14 cellular contexts compared by ENCODE assay signal in the genomic region with DNA sequence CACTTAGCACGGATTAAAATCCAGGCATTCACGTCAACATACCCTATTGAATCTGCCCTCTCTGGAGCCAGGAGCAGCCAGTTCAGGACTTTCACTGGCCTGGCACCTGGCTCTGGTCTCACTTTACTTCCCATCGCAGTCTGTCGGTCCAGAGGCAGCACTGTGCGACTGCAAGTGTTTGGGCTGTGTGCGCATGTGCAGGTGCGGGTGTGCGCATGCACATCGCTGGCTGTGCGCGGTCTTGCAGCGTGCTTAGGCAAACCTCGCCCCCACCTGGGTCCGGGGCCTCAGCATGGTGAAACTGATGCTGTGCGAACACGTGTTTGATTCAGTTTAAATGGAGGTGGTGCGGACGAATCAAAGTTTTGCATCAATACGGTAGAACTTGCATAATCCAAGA. TPM values are rescaled to one million over a fixed set of nuclear protein-coding genes. Genes with fewer than 3 reads are reported as not detected.
DNase-seq lines count a peak whose midpoint lies in the region; ATAC-seq, FAIRE-seq and TF ChIP-seq lines count a peak whose summit lies in the region.
"Had no signal": no experiment of that assay in that cellular context is flagged by ENCODE, and none has a peak within 500 bp of the region (broad histone marks: within the 10 kb centered on the region; RNA-seq: fewer than 3 reads in every experiment).

No MANE protein-coding gene starts in this region.

- no peak overlapping the region for H2BK120ac ChIP-seq in neuronal stem cell (ENCODE audit: low read depth, low read length)
- H2BK120ac ChIP-seq in H9 (ENCODE audit: low read depth, low read length, poor library complexity, severe bottlenecking): no peak overlapping the region

- H3K27ac Mint-ChIP-seq in activated CD8-positive, alpha-beta T cell treated with anti-CD3 and anti-CD28 coated beads, Interleukin-2, amount 10 ng/mL, durations not matched to agents 7 days and 5 days: no peak overlapping the region
- H3K27ac Mint-ChIP-seq in H9: no peak overlapping the region
- H3K27ac Mint-ChIP-seq: CD8-positive, alpha-beta T cell; IgD-negative memory B cell had no signal

- no peak overlapping the region for H2BK12ac ChIP-seq in neuronal stem cell (ENCODE audit: low read length)
- H2BK12ac ChIP-seq in H9 (ENCODE audit: insufficient read length, low read depth, low read length): no peak overlapping the region

- no peaks in the 10 kb centered on the region for H3K9me3 Mint-ChIP-seq in activated CD8-positive, alpha-beta T cell treated with anti-CD3 and anti-CD28 coated beads, Interleukin-2, amount 10 ng/mL, durations not matched to agents 7 days and 5 days (ENCODE audit: insufficient read depth)
- no peaks in the 10 kb centered on the region for H3K9me3 Mint-ChIP-seq in H9
- H3K9me3 Mint-ChIP-seq: CD8-positive, alpha-beta T cell; IgD-negative memory B cell had no signal

- H3T11ph ChIP-seq in H9 (ENCODE audit: low read length): no peak overlapping the region

- no peak overlapping the region for H4K91ac ChIP-seq in neuronal stem cell (ENCODE audit: low read depth, low read length, poor library complexity)
- no peak overlapping the region for H4K91ac ChIP-seq in H9 (ENCODE audit: insufficient read length, low read depth, low read length)

- TF ChIP-seq POLR2A in endothelial cell of umbilical vein (IDR thresholded peaks at IDR 0.05; ENCODE audit: low read depth, low read length): no peak

- H3K23ac ChIP-seq in neuronal stem cell (ENCODE audit: low read depth, low read length, poor library complexity) (peak overlapping the region; percentile 45), H9 (ENCODE audit: insufficient read length, low read depth, low read length) (no peak overlapping the region)

- no peak for TF ChIP-seq CTCF in endothelial cell of umbilical vein (IDR thresholded peaks at IDR 0.05; ENCODE audit: extremely low read depth in 1 of 2, insufficient read depth in 1 of 2, low read depth in 1 of 2, low read length in 2 of 2)
- TF ChIP-seq CTCF in H9 (conservative IDR thresholded peaks at IDR 0.05): no peak

- no peak overlapping the region for H4K5ac ChIP-seq in H9 (ENCODE audit: insufficient read length, low read depth, low read length)

- H3K79me1 ChIP-seq in neuronal stem cell (ENCODE audit: low read depth, low read length) (no peaks in the 10 kb centered on the region), H9 (ENCODE audit: insufficient read depth, low read depth, low read length, poor library complexity, severe bottlenecking) (no peaks in the 10 kb centered on the region)

- H3K9ac ChIP-seq in endothelial cell of umbilical vein (replicated peaks; ENCODE audit: extremely low read depth, insufficient read depth, low read length): no peak overlapping the region
- H3K9ac ChIP-seq in neuronal stem cell (ENCODE audit: low read depth, low read length, poor library complexity): no peak overlapping the region
- H3K9ac ChIP-seq in H9 (ENCODE audit: extremely low read depth, insufficient read length, low read length): no peak overlapping the region

- no peak overlapping the region for H2BK20ac ChIP-seq in H9 (ENCODE audit: low read depth, low read length, poor library complexity, severe bottlenecking)

- H3K23me2 ChIP-seq in H9 (ENCODE audit: insufficient read length, low read depth, low read length, poor library complexity, severe bottlenecking): no peaks in the 10 kb centered on the region

- H2AK5ac ChIP-seq in neuronal stem cell (ENCODE audit: low read depth, low read length) (no peak overlapping the region), H9 (ENCODE audit: insufficient read length, low read length) (no peak overlapping the region)

- dilution Hi-C loops in endothelial cell of umbilical vein (cut with MboI; ENCODE audit: extremely low pct_ligation_motif_present, low sequenced_read_pairs): no loop called here

- H3K14ac ChIP-seq in neuronal stem cell (ENCODE audit: low read length) (peak overlapping the region; percentile 40), H9 (ENCODE audit: insufficient read depth, low read length) (no peak overlapping the region)

- no peaks in the 10 kb centered on the region for H3K9me3 ChIP-seq in SJSA1 (replicated peaks)
- H3K9me3 ChIP-seq in endothelial cell of umbilical vein (replicated peaks; ENCODE audit: control insufficient read depth, insufficient read depth, low read length): no peaks in the 10 kb centered on the region
- H3K9me3 ChIP-seq in neuronal stem cell (replicated peaks in 1 of 2; ENCODE audit: control insufficient read depth in 2 of 2, insufficient read depth in 1 of 2, low read depth in 1 of 2, low read length in 2 of 2): no peaks in the 10 kb centered on the region
- H3K9me3 ChIP-seq in H9 (ENCODE audit: control insufficient read depth, low read depth, low read length): no peaks in the 10 kb centered on the region
- H3K9me3 ChIP-seq: A549, BE2C had no signal

- H3K4me3 ChIP-seq in SJSA1 (no peak overlapping the region), endothelial cell of umbilical vein (replicated peaks in 1 of 3; ENCODE audit: insufficient read depth in 1 of 3, low read depth in 1 of 3, low read length in 3 of 3) (no peak overlapping the region), neuronal stem cell (ENCODE audit: low read length in 2 of 2) (no peak overlapping the region)
- H3K4me3 ChIP-seq: A549 had no signal

- H3K27me3 ChIP-seq in SJSA1 (replicated peaks): no peaks in the 10 kb centered on the region
- H3K27me3 ChIP-seq in endothelial cell of umbilical vein (ENCODE audit: control insufficient read depth in 2 of 2, insufficient read depth in 2 of 2, low read length in 2 of 2): no peaks in the 10 kb centered on the region
- H3K27me3 ChIP-seq in neuronal stem cell (ENCODE audit: control insufficient read depth in 3 of 3, insufficient read depth in 3 of 3, low read depth in 1 of 3, low read length in 3 of 3): peaks cover 0 to 19% (median 0%) of the 10 kb centered on the region in 3 experiments
- no peaks in the 10 kb centered on the region for H3K27me3 ChIP-seq in H9 (ENCODE audit: insufficient read depth, low read length)
- H3K27me3 ChIP-seq: BE2C had no signal

- no peaks in the 10 kb centered on the region for H3K9me1 ChIP-seq in endothelial cell of umbilical vein (replicated peaks; ENCODE audit: control insufficient read depth, extremely low read depth, insufficient read depth, low read length)

- no peaks in the 10 kb centered on the region for H3K4me1 Mint-ChIP-seq in activated CD8-positive, alpha-beta T cell treated with anti-CD3 and anti-CD28 coated beads, Interleukin-2, amount 10 ng/mL, durations not matched to agents 7 days and 5 days (ENCODE audit: low read depth)
- H3K4me1 Mint-ChIP-seq in H9: no peaks in the 10 kb centered on the region
- H3K4me1 Mint-ChIP-seq: IgD-negative memory B cell had no signal

- CTCF ChIA-PET in endothelial cell of umbilical vein (lab: Charles Lee): interaction anchor here (2.8 to 4.1 kb wide), 2 partner anchors 19 kb away, joined by 17 to 23 read pairs; no protein-coding TSS in a partner anchor
- CTCF ChIA-PET in activated CD8-positive, alpha-beta T cell treated with anti-CD3 and anti-CD28 coated beads, Interleukin-2, amount 10 ng/mL, durations not matched to agents 7 days and 5 days (lab: Charles Lee): no interaction called here

- FAIRE-seq in endothelial cell of umbilical vein (lab: Jason Lieb, UNC): no peak
- FAIRE-seq: A549 had no signal

- H3K79me2 ChIP-seq in endothelial cell of umbilical vein (ENCODE audit: control insufficient read depth, insufficient read depth, low read length) (no peaks in the 10 kb centered on the region), H9 (ENCODE audit: insufficient read depth, low read length) (no peaks in the 10 kb centered on the region)

- no peak overlapping the region for H3K56ac ChIP-seq in H9 (ENCODE audit: insufficient read length, low read depth, low read length)

- H3K4ac ChIP-seq in neuronal stem cell (ENCODE audit: low read length) (no peak overlapping the region), H9 (ENCODE audit: low read depth, low read length) (no peak overlapping the region)

- peaks cover 13% of the 10 kb centered on the region for H3K27me3 Mint-ChIP-seq in activated CD8-positive, alpha-beta T cell treated with anti-CD3 and anti-CD28 coated beads, Interleukin-2, amount 10 ng/mL, durations not matched to agents 7 days and 5 days (ENCODE audit: low read depth)
- peaks cover 9% of the 10 kb centered on the region for H3K27me3 Mint-ChIP-seq in H9 (ENCODE audit: low read depth)
- H3K27me3 Mint-ChIP-seq: IgD-negative memory B cell had no signal

- DNase-seq in SJSA1 (ENCODE audit: low read depth in 1 of 2, low spot score in 2 of 2) (no peak), endothelial cell of umbilical vein (ENCODE audit: low read depth, low spot score) (no peak), neuronal stem cell (ENCODE audit: low spot score) (no peak), KBM-7 (no peak), H9 (no peak)
- no peak for DNase-seq in activated CD8-positive, alpha-beta T cell treated with anti-CD3 and anti-CD28 coated beads, Interleukin-2, amount 10 ng/mL, durations not matched to agents 7 days and 5 days
- DNase-seq: BE2C; CD8-positive, alpha-beta T cell; COR-L47; DND-41; GDM1 had no signal

- no TSS peak for BruUV-seq in endothelial cell of umbilical vein (replicated peaks; lab: Mats Ljungman, UMichigan)

- H3K27ac ChIP-seq in SJSA1 (peak overlapping the region; percentile 65), endothelial cell of umbilical vein (ENCODE audit: insufficient read depth, low read depth, low read length) (no peak overlapping the region), neuronal stem cell (replicated peaks; ENCODE audit: low read length) (no peak overlapping the region), H9 (ENCODE audit: insufficient read length, low read depth, low read length) (no peak overlapping the region)
- H3K27ac ChIP-seq: A549, C4-2B had no signal

- H3K18ac ChIP-seq in neuronal stem cell (ENCODE audit: low read length) (no peak overlapping the region), H9 (ENCODE audit: insufficient read length, low read depth, low read length) (no peak overlapping the region)

- H3K4me1 ChIP-seq in SJSA1 (replicated peaks) (peaks cover 35% of the 10 kb centered on the region), endothelial cell of umbilical vein (ENCODE audit: control insufficient read depth, extremely low read depth, insufficient read depth, low read length) (peaks cover 10% of the 10 kb centered on the region), neuronal stem cell (ENCODE audit: control insufficient read depth in 2 of 2, insufficient read depth in 1 of 2, low read depth in 1 of 2, low read length in 2 of 2) (no peaks in the 10 kb centered on the region), H9 (ENCODE audit: insufficient read depth, low read length) (no peaks in the 10 kb centered on the region)
- H3K4me1 ChIP-seq: A549, BE2C had no signal

- H3K4me3 Mint-ChIP-seq in activated CD8-positive, alpha-beta T cell treated with anti-CD3 and anti-CD28 coated beads, Interleukin-2, amount 10 ng/mL, durations not matched to agents 7 days and 5 days: no peak overlapping the region
- no peak overlapping the region for H3K4me3 Mint-ChIP-seq in H9
- H3K4me3 Mint-ChIP-seq: CD8-positive, alpha-beta T cell; IgD-negative memory B cell had no signal

- in situ Hi-C loops in KBM-7 (cut with MboI; ENCODE audit: low pct_unique_long_range_greater_than_20kb, low sequenced_read_pairs): no loop called here

- peak overlapping the region; percentile 34 for H2AFZ ChIP-seq in endothelial cell of umbilical vein (ENCODE audit: low read depth, low read length)
- H2AFZ ChIP-seq in neuronal stem cell (ENCODE audit: low read length): no peak overlapping the region
- H2AFZ ChIP-seq in H9 (ENCODE audit: low read length): no peak overlapping the region

- intact Hi-C loops in endothelial cell of umbilical vein (cut with micrococcal nuclease): no loop called here

- H2BK5ac ChIP-seq in neuronal stem cell (ENCODE audit: low read length): no peak overlapping the region
- no peak overlapping the region for H2BK5ac ChIP-seq in H9 (ENCODE audit: insufficient read length, low read length)

- H3K36me3 ChIP-seq in SJSA1 (no peaks in the 10 kb centered on the region), endothelial cell of umbilical vein (ENCODE audit: control insufficient read depth in 2 of 2, extremely low read depth in 1 of 2, insufficient read depth in 2 of 2, low read length in 2 of 2) (no peaks in the 10 kb centered on the region), neuronal stem cell (replicated peaks in 1 of 2; ENCODE audit: control insufficient read depth in 2 of 2, insufficient read depth in 2 of 2, low read length in 2 of 2) (no peaks in the 10 kb centered on the region)
- H3K36me3 ChIP-seq: BE2C had no signal

- H4K8ac ChIP-seq in neuronal stem cell (ENCODE audit: low read depth, low read length): no peak overlapping the region
- no peak overlapping the region for H4K8ac ChIP-seq in H9 (replicated peaks; ENCODE audit: insufficient read length, low read depth, low read length)

- ATAC-seq in activated CD8-positive, alpha-beta T cell treated with anti-CD3 and anti-CD28 coated beads, Interleukin-2, amount 10 ng/mL, durations not matched to agents 7 days and 5 days: no peak
- ATAC-seq: CD8-positive, alpha-beta T cell had no signal

- no peaks in the 10 kb centered on the region for H4K20me1 ChIP-seq in endothelial cell of umbilical vein (replicated peaks; ENCODE audit: control insufficient read depth, extremely low read depth, insufficient read depth, low read length)
- H4K20me1 ChIP-seq in H9 (ENCODE audit: control insufficient read depth, insufficient read depth, insufficient read length): no peaks in the 10 kb centered on the region

- no peaks in the 10 kb centered on the region for H3K36me3 Mint-ChIP-seq in activated CD8-positive, alpha-beta T cell treated with anti-CD3 and anti-CD28 coated beads, Interleukin-2, amount 10 ng/mL, durations not matched to agents 7 days and 5 days (ENCODE audit: low read depth)
- no peaks in the 10 kb centered on the region for H3K36me3 Mint-ChIP-seq in H9 (ENCODE audit: insufficient read depth in 1 of 3, low read depth in 3 of 3)
- H3K36me3 Mint-ChIP-seq: CD8-positive, alpha-beta T cell; IgD-negative memory B cell had no signal

- no CpG with 5 or more reads among the region's 19 CpGs for WGBS in neuronal stem cell (ENCODE audit: extremely low coverage in 2 of 2, insufficient read length in 2 of 2, insufficient replicate concordance in 1 of 2), 2 donors
- WGBS in H9 (ENCODE audit: extremely low coverage, insufficient read length, low lambda C conversion rate): no CpG with 5 or more reads among the region's 19 CpGs

- POLR2A ChIA-PET in endothelial cell of umbilical vein (lab: Charles Lee): no interaction called here
- POLR2A ChIA-PET in activated CD8-positive, alpha-beta T cell treated with anti-CD3 and anti-CD28 coated beads, Interleukin-2, amount 10 ng/mL, durations not matched to agents 7 days and 5 days (lab: Charles Lee): no interaction called here

- H3K4me2 ChIP-seq in endothelial cell of umbilical vein (ENCODE audit: insufficient read depth, low read length): no peak overlapping the region
- H3K4me2 ChIP-seq in neuronal stem cell (ENCODE audit: insufficient read depth, low read length, poor library complexity, severe bottlenecking): no peak overlapping the region
- H3K4me2 ChIP-seq in H9 (ENCODE audit: insufficient read depth, insufficient read length, low read length): no peak overlapping the region
- H3K4me2 ChIP-seq: A549 had no signal

- H2BK15ac ChIP-seq in neuronal stem cell (ENCODE audit: low read length): no peak overlapping the region
- no peak overlapping the region for H2BK15ac ChIP-seq in H9 (ENCODE audit: low read depth, low read length)

RNA-seq across cellular contexts. Expression of a gene that starts 38.0 kb away (rescaled TPM):
- 10.1 and 14.9 TPM in 2 replicates for total RNA-seq in SJSA1 (2014; rRNA removed; shearing (Covaris generic))
- 6.1 and 10.7 TPM in 2 replicates for total RNA-seq in endothelial cell of umbilical vein
- 16.6 and 17.1 TPM in 2 replicates for polyA plus RNA-seq in endothelial cell of umbilical vein
- 15.0 and 27.2 TPM in 2 replicates for polyA plus RNA-seq in endothelial cell of umbilical vein (2011; cell fraction: cytosol; rRNA removed)
- polyA plus RNA-seq in endothelial cell of umbilical vein (2011; cell fraction: nucleus; rRNA removed): 112 and 144 TPM in 2 replicates
- 20.5 and 21.1 TPM in 2 replicates for polyA plus RNA-seq in endothelial cell of umbilical vein (2012)
- polyA minus RNA-seq in endothelial cell of umbilical vein: 21.1 and 35.4 TPM in 2 replicates
- polyA minus RNA-seq in endothelial cell of umbilical vein (2011; cell fraction: cytosol; rRNA and poly(A)+ RNA removed): 24.9 TPM
- 91.9 and 95.5 TPM in 2 replicates for polyA minus RNA-seq in endothelial cell of umbilical vein (2011; cell fraction: nucleus; rRNA and poly(A)+ RNA removed)
- 12.5 TPM for polyA plus RNA-seq in neuronal stem cell (2013, experiment 1 of 2)
- 11.3 TPM for polyA plus RNA-seq in neuronal stem cell (2013, experiment 2 of 2)
- 10 to 100 TPM; 12.1 to 12.5 TPM for total RNA-seq in activated CD8-positive, alpha-beta T cell treated with anti-CD3 and anti-CD28 coated beads, Interleukin-2, amount 10 ng/mL, durations not matched to agents 7 days and 5 days
- total RNA-seq in H9 (2021): 11.3 and 14.7 TPM in 2 replicates

RNA-seq across cellular contexts. Expression of a gene that starts 53.1 kb away (rescaled TPM):
- total RNA-seq in SJSA1 (2014; rRNA removed; shearing (Covaris generic)): 1.8 and 3.3 TPM in 2 replicates
- total RNA-seq in endothelial cell of umbilical vein (0.25 and 1.9 TPM in 2 replicates), H9 (2021) (2.1 and 2.2 TPM in 2 replicates)
- polyA plus RNA-seq in endothelial cell of umbilical vein: 0.69 and 1.3 TPM in 2 replicates
- polyA plus RNA-seq in endothelial cell of umbilical vein (2011; cell fraction: cytosol; rRNA removed): 0.39 and 0.62 TPM in 2 replicates
- polyA plus RNA-seq in endothelial cell of umbilical vein (2011; cell fraction: nucleus; rRNA removed): 0.68 and 0.84 TPM in 2 replicates
- 0.68 TPM in 1 of 2 replicates, not detected in the other for polyA plus RNA-seq in endothelial cell of umbilical vein (2012)
- not detected in 2 replicates for polyA minus RNA-seq in endothelial cell of umbilical vein
- not detected for polyA minus RNA-seq in endothelial cell of umbilical vein (2011; cell fraction: cytosol; rRNA and poly(A)+ RNA removed)
- 0.29 and 0.96 TPM in 2 replicates for polyA minus RNA-seq in endothelial cell of umbilical vein (2011; cell fraction: nucleus; rRNA and poly(A)+ RNA removed)
- 1.5 TPM for polyA plus RNA-seq in neuronal stem cell (2013, experiment 1 of 2)
- 1.4 TPM for polyA plus RNA-seq in neuronal stem cell (2013, experiment 2 of 2)
- 10 to 100 TPM; 31.3 to 32.6 TPM for total RNA-seq in activated CD8-positive, alpha-beta T cell treated with anti-CD3 and anti-CD28 coated beads, Interleukin-2, amount 10 ng/mL, durations not matched to agents 7 days and 5 days
- total RNA-seq: CD8-positive, alpha-beta T cell had no signal
